In the genomic region with DNA sequence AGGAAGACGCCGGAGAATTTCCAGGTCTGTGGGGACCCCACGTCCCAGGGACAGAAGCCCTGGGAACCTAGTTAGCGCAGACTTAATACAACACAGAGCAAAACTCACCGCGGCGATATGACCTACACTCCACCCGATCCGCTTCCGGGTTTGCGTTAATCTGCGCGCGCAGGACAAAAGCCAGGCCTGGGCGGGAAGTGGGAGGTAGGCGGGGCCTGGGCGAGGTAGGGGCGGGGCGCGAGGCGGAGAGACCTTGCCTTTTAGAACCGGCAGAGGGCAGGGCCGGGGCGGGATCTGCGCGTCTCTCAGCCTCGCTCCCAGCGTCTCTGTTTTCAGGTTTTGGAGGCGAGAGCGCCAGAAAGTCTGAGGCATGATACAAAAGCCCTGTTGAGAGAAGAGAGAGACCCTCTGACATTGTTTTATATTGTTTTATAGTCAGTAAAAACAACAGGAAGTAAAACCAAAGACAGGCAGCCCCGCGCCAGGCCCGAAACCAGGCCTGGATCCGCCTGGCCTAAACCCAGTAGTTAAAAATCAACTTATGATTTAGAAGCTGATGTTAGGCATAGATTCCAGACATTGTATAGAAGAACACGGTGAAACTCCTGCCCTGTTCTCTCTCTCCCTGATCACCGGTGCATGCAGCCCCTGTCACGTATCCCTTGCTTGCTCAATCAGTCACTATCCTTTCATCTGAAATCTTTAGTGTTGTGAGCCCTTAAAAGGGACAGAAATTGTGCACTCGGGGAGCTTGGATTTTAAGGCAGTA, we compare ENCODE assay signal across 8 cellular contexts. TPM values are rescaled to one million over a fixed set of nuclear protein-coding genes. Genes with fewer than 3 reads are reported as not detected.
DNase-seq lines count a peak whose midpoint lies in the region; ATAC-seq and TF ChIP-seq lines count a peak whose summit lies in the region.

A gene (minus strand): TSS at position 152 of the 769 bp plus-strand sequence. CDS start 19,150 bp downstream, outside the sequence.

- H3K9me3 ChIP-seq in left lung = peaks cover 0 to 9% of the 10 kb centered on the region in 2 donors

- H3K4me3 ChIP-seq in left lung = peak within 1 kb of the TSS; percentile 71 to 81

- H3K27ac ChIP-seq in left lung = peak within 1 kb of the TSS; percentile 88 to 89

- peaks cover 0 to 26% of the 10 kb centered on the region in 2 donors for H3K4me1 ChIP-seq in left lung

- intact Hi-C loops in left lung (cut with DNase I) = no loop called here

- peak; percentile 80 for ATAC-seq in GM19328 (IDR thresholded peaks at IDR 0.05; ENCODE audit: unreplicated experiment)
- ATAC-seq in HG03520 (IDR thresholded peaks at IDR 0.05; ENCODE audit: unreplicated experiment) = peak; percentile 82
- peak; percentile 99 for ATAC-seq in left lung

- TF ChIP-seq CTCF in left lung (IDR thresholded peaks at IDR 0.05) = peak; percentile 54 to 73

- peaks cover 0 to 9% of the 10 kb centered on the region in 2 donors for H3K36me3 ChIP-seq in left lung

- peak; percentile 56 to 95 (median 92) for DNase-seq in C1 segment of cervical spinal cord (lab: John Stamatoyannopoulos, UW)
- DNase-seq in NCI-H748 (lab: John Stamatoyannopoulos, UW; ENCODE audit: unreplicated experiment) = peak; percentile 97
- peak; percentile 99 for DNase-seq in activated CD4-positive, alpha-beta T cell treated with anti-CD3 and anti-CD28 coated beads, Interleukin-2, amount 50 U/mL, for 24 hours (ENCODE audit: low read depth in 1 of 2, low spot score in 1 of 2)
- DNase-seq in dedifferentiated amniotic fluid mesenchymal stem cell (ENCODE audit: extremely low spot score) = peak; percentile 96
- peak; percentile 99 for DNase-seq in left lung
- peak; percentile 99 for DNase-seq in stimulated activated CD4-positive, alpha-beta T cell treated with anti-CD3 and anti-CD28 coated beads, Interleukin-2, amount 100 ng/mL, for 48 hours

- no peaks in the 10 kb centered on the region for H3K27me3 ChIP-seq in left lung

RNA-seq across cellular contexts. Expression of the gene that starts here (rescaled TPM):
- total RNA-seq in left lung = 10 to 100 TPM; 24.6 to 26.6 TPM

Comparison
In these comparisons a context has a peak if more than half of its experiments do, and no peak if none do; other contexts are left out.
1. Peak in every context shown above with its lines: DNase-seq, ATAC-seq, H3K4me3 ChIP-seq and H3K27ac ChIP-seq.